In the genomic region with DNA sequence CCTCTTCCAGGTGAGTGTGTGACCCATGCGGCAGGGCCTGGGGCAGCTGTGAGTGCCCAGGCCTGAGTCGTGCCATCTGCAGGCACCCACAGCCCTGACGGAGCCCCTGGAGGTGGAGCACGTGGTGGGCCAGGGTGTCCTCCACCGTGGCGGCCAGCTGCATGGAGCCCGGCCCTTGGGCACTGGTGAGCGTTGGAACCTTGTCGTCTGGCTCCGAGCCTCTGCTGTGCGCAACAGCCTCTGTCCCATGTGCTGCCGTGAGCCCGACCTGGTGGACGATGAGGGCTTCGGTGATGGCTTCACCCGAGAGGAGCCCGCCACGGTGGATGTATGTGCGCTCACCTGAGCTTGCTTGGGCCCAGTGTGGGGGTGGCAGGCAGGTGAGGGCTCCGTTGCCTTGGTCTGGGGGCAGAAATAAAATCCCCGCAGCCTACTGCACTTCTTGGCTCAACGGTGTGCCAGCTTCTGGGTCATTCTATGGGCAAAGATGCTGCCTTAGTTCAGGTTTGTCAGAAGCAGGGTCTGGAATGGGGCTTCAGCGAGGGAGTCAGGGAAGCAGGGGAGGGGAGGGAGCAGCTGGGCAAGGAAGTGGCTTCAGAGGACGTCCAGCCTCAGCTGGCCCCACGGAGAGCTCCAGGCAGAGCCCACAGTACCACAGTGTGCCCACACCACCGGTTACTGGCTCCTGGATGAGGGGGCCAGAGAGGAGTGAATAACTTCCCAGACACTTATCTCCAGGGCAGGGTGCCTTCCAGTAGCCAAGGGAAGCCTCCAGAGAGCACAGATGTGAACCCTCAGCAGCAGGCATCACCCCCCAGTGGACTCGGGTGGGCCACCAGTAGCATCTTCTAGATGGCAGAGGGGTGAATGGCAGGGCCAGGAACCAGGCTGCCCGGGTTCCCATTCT, we compare ENCODE assay signal across 1 cellular context.
TF ChIP-seq lines count a peak whose summit lies in the region.

No MANE protein-coding gene starts in this region.

TF ChIP-seq in HepG2, 621 proteins besides CTCF, POLR2A, EP300 and RAD21:
- TF ChIP-seq, protein P1, sequence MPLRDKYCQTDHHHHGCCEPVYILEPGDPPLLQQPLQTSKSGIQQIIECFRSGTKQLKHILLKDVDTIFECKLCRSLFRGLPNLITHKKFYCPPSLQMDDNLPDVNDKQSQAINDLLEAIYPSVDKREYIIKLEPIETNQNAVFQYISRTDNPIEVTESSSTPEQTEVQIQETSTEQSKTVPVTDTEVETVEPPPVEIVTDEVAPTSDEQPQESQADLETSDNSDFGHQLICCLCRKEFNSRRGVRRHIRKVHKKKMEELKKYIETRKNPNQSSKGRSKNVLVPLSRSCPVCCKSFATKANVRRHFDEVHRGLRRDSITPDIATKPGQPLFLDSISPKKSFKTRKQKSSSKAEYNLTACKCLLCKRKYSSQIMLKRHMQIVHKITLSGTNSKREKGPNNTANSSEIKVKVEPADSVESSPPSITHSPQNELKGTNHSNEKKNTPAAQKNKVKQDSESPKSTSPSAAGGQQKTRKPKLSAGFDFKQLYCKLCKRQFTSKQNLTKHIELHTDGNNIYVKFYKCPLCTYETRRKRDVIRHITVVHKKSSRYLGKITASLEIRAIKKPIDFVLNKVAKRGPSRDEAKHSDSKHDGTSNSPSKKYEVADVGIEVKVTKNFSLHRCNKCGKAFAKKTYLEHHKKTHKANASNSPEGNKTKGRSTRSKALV (CRISPR knock-in tag; IDR thresholded peaks at IDR 0.05): no peak; the same call in 1 of the 2 replicates
- TF ChIP-seq ZNF276 (CRISPR knock-in tag; IDR thresholded peaks at IDR 0.05; ENCODE audit: low read depth) (no peak), RBFOX2 (IDR thresholded peaks at IDR 0.05; ENCODE audit: low read depth, low read length) (peak; percentile 63), GLI4 (CRISPR knock-in tag; IDR thresholded peaks at IDR 0.05; ENCODE audit: borderline replicate concordance) (no peak), ZC3H13 (CRISPR knock-in tag; IDR thresholded peaks at IDR 0.05) (peak; percentile 69; the same call in 1 of the 2 replicates), ZBTB38 (CRISPR knock-in tag; IDR thresholded peaks at IDR 0.05) (0 out of 2 replicates have a peak, but pooled peaks have one; percentile 57), TBX2 (CRISPR knock-in tag; IDR thresholded peaks at IDR 0.05; ENCODE audit: borderline replicate concordance) (0 out of 2 replicates have a peak, but pooled peaks have one; percentile 4), NONO (IDR thresholded peaks at IDR 0.05) (no peak), NONO (CRISPR knock-in tag; conservative IDR thresholded peaks at IDR 0.05) (0 out of 2 replicates have a peak, but pooled peaks have one; percentile 5), AGO2 (optimal IDR thresholded peaks at IDR 0.05; ENCODE audit: low read depth, low read length) (peak; percentile 87)
